In genomic region chr9:124899845-124900244, GRCh38 we compare ENCODE assay signal across 30 cellular contexts. TPM values are rescaled to one million over a fixed set of nuclear protein-coding genes. Genes with fewer than 3 reads are reported as not detected.
"Had no signal": no experiment of that assay in that cellular context is flagged by ENCODE, and none has a peak within 500 bp of the region (broad histone marks: within the 10 kb centered on the region; RNA-seq: fewer than 3 reads in every experiment).

No MANE protein-coding gene starts in this region.

- ATAC-seq: activated CD8-positive, alpha-beta T cell treated with anti-CD3 and anti-CD28 coated beads, Interleukin-2, amount 10 ng/mL, durations not matched to agents 7 days and 5 days; effector memory CD8-positive, alpha-beta T cell; heart right ventricle; left colon; mucosa of descending colon; stimulated activated memory B cell treated with anti-CD40 and anti-IgM and Interleukin-4, amounts not matched to agents 10 μg/mL and 1 μg/mL and 100 μg/mL, for 72 hours had no signal

- FAIRE-seq: urothelium cell line had no signal

- DNase-seq: activated CD4-positive, alpha-beta T cell treated with anti-CD3 and anti-CD28 coated beads for 1 hour; activated CD4-positive, alpha-beta T cell treated with anti-CD3 and anti-CD28 coated beads, Interleukin-2, amount 50 U/mL, for 1 hour; activated CD8-positive, alpha-beta T cell treated with anti-CD3 and anti-CD28 coated beads, Interleukin-2, amount 10 ng/mL, durations not matched to agents 7 days and 5 days; activated gamma-delta T cell; brain microvascular endothelial cell; colonic mucosa; dorsolateral prefrontal cortex; effector memory CD8-positive, alpha-beta T cell; heart right ventricle; islet precursor cell; left colon; mesenchymal stem cell; mucosa of descending colon; naive B cell; occipital lobe; sigmoid colon; stimulated activated CD4-positive, alpha-beta T cell treated with anti-CD3 and anti-CD28 coated beads, Interleukin-15, amount 100 ng/mL, for 24 hours; stomach; T-helper 9 cell had no signal

- H3K9me3 ChIP-seq: ascending aorta, colonic mucosa, heart right ventricle, mucosa of descending colon, sigmoid colon, stomach, suprapubic skin, tibial nerve had no signal

- H3K4me3 ChIP-seq: ascending aorta, colonic mucosa, dorsolateral prefrontal cortex, heart right ventricle, mucosa of descending colon, sigmoid colon, smooth muscle cell, stomach, suprapubic skin, tibial nerve had no signal

- H3K36me3 ChIP-seq: colonic mucosa had no signal

- H3K27me3 ChIP-seq: ascending aorta, brain microvascular endothelial cell, colonic mucosa, dorsolateral prefrontal cortex, heart right ventricle, sigmoid colon, stomach, suprapubic skin, tibial nerve had no signal

- H3K4me1 ChIP-seq: ascending aorta, colonic mucosa, heart right ventricle, sigmoid colon, stomach, suprapubic skin, tibial nerve had no signal

- H3K4me2 ChIP-seq: smooth muscle cell had no signal

- H3K27ac ChIP-seq: ascending aorta, brain microvascular endothelial cell, colonic mucosa, heart right ventricle, sigmoid colon, stomach, suprapubic skin, tibial nerve had no signal

RNA-seq across cellular contexts. Expression of gene WDR38, which starts 46.6 kb away (rescaled TPM):
- total RNA-seq: activated CD8-positive, alpha-beta T cell treated with anti-CD3 and anti-CD28 coated beads, Interleukin-2, amount 10 ng/mL, durations not matched to agents 7 days and 5 days; activated T-helper 1 cell treated with anti-CD3 and anti-CD28 coated beads, Interleukin-12 subunit alpha, Interleukin-12 subunit beta, Interleukin-2, Interleukin-4 antibody, amounts not matched to agents 30 ng/mL and 10 ng/mL and 1 ng/mL, durations not matched to agents 14 hours and 24 hours and 36 hours; ascending aorta; colonic mucosa; fibroblast of villous mesenchyme; left colon; lower leg skin; mucosa of descending colon; occipital lobe; renal cortical epithelial cell; sigmoid colon; smooth muscle cell; stomach; suprapubic skin had no signal
- polyA plus RNA-seq: neural cell, sigmoid colon, smooth muscle cell, stomach had no signal
